ENCODE assay signal across 18 cellular contexts in genomic region chr2:212392544-212392943, GRCh38.
DNase-seq lines count a peak whose midpoint lies in the region; ATAC-seq and TF ChIP-seq lines count a peak whose summit lies in the region.
"Had no signal": no experiment of that assay in that cellular context is flagged by ENCODE, and none has a peak within 500 bp of the region (broad histone marks: within the 10 kb centered on the region; RNA-seq: fewer than 3 reads in every experiment).

No MANE protein-coding gene starts in this region.

- no peak overlapping the region for H3K4me3 Mint-ChIP-seq in natural killer cell
- H3K4me3 Mint-ChIP-seq: B cell; CD8-positive, alpha-beta T cell; GM23338; HFFc6; IgD-negative memory B cell had no signal

- no peaks in the 10 kb centered on the region for H3K9me3 Mint-ChIP-seq in natural killer cell
- H3K9me3 Mint-ChIP-seq: CD8-positive, alpha-beta T cell; GM23338; HFFc6; IgD-negative memory B cell had no signal

- DNase-seq in AG09319 (ENCODE audit: extremely low read depth, low read depth) (peak; percentile 4), fibroblast of gingiva (ENCODE audit: low read depth) (peak; percentile 60), occipital lobe (lab: John Stamatoyannopoulos, UW) (no peak), natural killer cell (no peak)
- DNase-seq: Calu3; CD8-positive, alpha-beta T cell; DMS79 treated with DMSO at 0.1 percent for 48 hours; GF-D8; KBM-7 had no signal

- TF ChIP-seq CTCF in AG09319 (IDR thresholded peaks at IDR 0.05; ENCODE audit: low read depth, low read length) = no peak
- no peak for TF ChIP-seq CTCF in HEK293 (tag by site-specific recombination; IDR thresholded peaks at IDR 0.05)
- TF ChIP-seq CTCF in natural killer cell (IDR thresholded peaks at IDR 0.05) = no peak

- no peaks in the 10 kb centered on the region for H3K36me3 ChIP-seq in HEK293 (ENCODE audit: control insufficient read depth in 2 of 2, insufficient read depth in 1 of 2, low read length in 2 of 2)
- H3K36me3 ChIP-seq: BLaER1 treated with 17β-estradiol and CSF1 and Interleukin-3, amounts not matched to agents 10 nM and 100 nM had no signal

- H3K4me1 Mint-ChIP-seq in natural killer cell = no peaks in the 10 kb centered on the region
- H3K4me1 Mint-ChIP-seq: B cell had no signal

- CTCF ChIA-PET in HEK293 (lab: Yijun Ruan, JAX) = no interaction called here

- no peak overlapping the region for H3K4me3 ChIP-seq in HEK293 (ENCODE audit: low read depth, low read length)
- H3K4me3 ChIP-seq: BLaER1 treated with 17β-estradiol and CSF1 and Interleukin-3, amounts not matched to agents 10 nM and 100 nM; GM23338 had no signal

- H3K27me3 Mint-ChIP-seq in natural killer cell (ENCODE audit: low read depth in 2 of 2) = no peaks in the 10 kb centered on the region
- H3K27me3 Mint-ChIP-seq: B cell, IgD-negative memory B cell had no signal

- ATAC-seq in GM18519 (IDR thresholded peaks at IDR 0.05; ENCODE audit: low FRiP score, unreplicated experiment) = no peak
- ATAC-seq in natural killer cell = no peak
- ATAC-seq: CD8-positive, alpha-beta T cell; GM23338; HepG2 had no signal

- H3K36me3 Mint-ChIP-seq in natural killer cell = no peaks in the 10 kb centered on the region
- H3K36me3 Mint-ChIP-seq: CD8-positive, alpha-beta T cell; IgD-negative memory B cell had no signal

- H3K9me3 ChIP-seq in HEK293 (ENCODE audit: control insufficient read depth, insufficient read depth, low read depth, low read length) = no peaks in the 10 kb centered on the region
- H3K9me3 ChIP-seq: BLaER1 treated with 17β-estradiol and CSF1 and Interleukin-3, amounts not matched to agents 10 nM and 100 nM had no signal

- no peak overlapping the region for H3K27ac Mint-ChIP-seq in natural killer cell
- H3K27ac Mint-ChIP-seq: B cell; CD8-positive, alpha-beta T cell; GM23338; IgD-negative memory B cell had no signal

- peaks cover 3% of the 10 kb centered on the region; the same call in 1 of the 2 replicates for H3K4me1 ChIP-seq in HEK293 (ENCODE audit: control insufficient read depth, insufficient read depth, low read length)
- H3K4me1 ChIP-seq: BLaER1 treated with 17β-estradiol and CSF1 and Interleukin-3, amounts not matched to agents 10 nM and 100 nM had no signal

- POLR2A ChIA-PET in HEK293 (lab: Yijun Ruan, JAX) = no interaction called here

- H3K27ac ChIP-seq in HEK293 (ENCODE audit: extremely low read depth, low read depth, low read length) = no peak overlapping the region
- H3K27ac ChIP-seq: BLaER1 treated with 17β-estradiol and CSF1 and Interleukin-3, amounts not matched to agents 10 nM and 100 nM; HL-60 had no signal

- intact Hi-C loops in natural killer cell (cut with micrococcal nuclease) = no loop called here

TF ChIP-seq in HEK293, 187 proteins besides CTCF, POLR2A, EP300 and RAD21:
- TF ChIP-seq PRDM1 (tag by site-specific recombination; IDR thresholded peaks at IDR 0.05) (no peak), HOXC10 (CRISPR knock-in tag; IDR thresholded peaks at IDR 0.05) (no peak), IKZF3 (tag by site-specific recombination; IDR thresholded peaks at IDR 0.05) (no peak), FEZF1 (tag by site-specific recombination; IDR thresholded peaks at IDR 0.05) (0 out of 2 replicates have a peak, but pooled peaks have one; percentile 48)

Comparison
In these comparisons a context has a peak if more than half of its experiments do, and no peak if none do; other contexts are left out.
1. DNase-seq: peak in AG09319 (single experiment) and fibroblast of gingiva (single experiment); none in occipital lobe (single experiment) and natural killer cell (single experiment).